ENCODE assay signal across 11 cellular contexts in the genomic region with DNA sequence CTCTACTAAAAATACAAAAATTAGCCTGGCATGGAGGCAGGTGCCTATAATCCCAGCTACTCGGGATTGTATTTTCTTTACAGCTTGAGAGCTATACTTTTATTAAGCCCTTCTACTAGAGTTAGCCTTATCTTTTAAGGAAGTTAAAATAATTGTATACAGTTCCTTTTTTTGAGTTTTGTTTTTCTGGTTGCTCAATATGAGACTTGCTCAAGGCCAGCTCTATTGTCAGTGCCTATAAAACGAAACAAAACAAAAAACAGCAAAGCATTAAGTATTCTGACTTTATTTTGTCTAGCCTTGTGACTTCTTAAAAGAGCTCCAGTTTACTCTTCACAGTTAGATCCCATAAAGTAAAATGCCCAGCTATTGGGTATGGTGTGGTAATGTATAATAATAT. TPM values are rescaled to one million over a fixed set of nuclear protein-coding genes. Genes with fewer than 3 reads are reported as not detected.
DNase-seq lines count a peak whose midpoint lies in the region; ATAC-seq and TF ChIP-seq lines count a peak whose summit lies in the region.
"Had no signal": no experiment of that assay in that cellular context is flagged by ENCODE, and none has a peak within 500 bp of the region (broad histone marks: within the 10 kb centered on the region; RNA-seq: fewer than 3 reads in every experiment).

No MANE protein-coding gene starts in this region.

- H3K4me1 ChIP-seq in lung (ENCODE audit: control insufficient read depth in 2 of 2, insufficient read depth in 2 of 2, low read length in 2 of 2): peaks cover 2 to 6% of the 10 kb centered on the region in 2 donors

- 11 to 25% methylated on average over 2 of the region's 2 CpGs for WGBS in lung, 2 donors

- H3K4me3 ChIP-seq in NB4 (ENCODE audit: low read depth, low read length): peak overlapping the region; percentile 54
- H3K4me3 ChIP-seq in lung: no peak overlapping the region
- H3K4me3 ChIP-seq in MG63: no peak overlapping the region
- H3K4me3 ChIP-seq: gastrocnemius medialis had no signal

- no peak for TF ChIP-seq CTCF in NB4 (IDR thresholded peaks at IDR 0.05; ENCODE audit: low read depth, low read length)
- no peak for TF ChIP-seq CTCF in lung (IDR thresholded peaks at IDR 0.05; ENCODE audit: control extremely low read depth, extremely low read depth)

- TF ChIP-seq POLR2A in NB4 (IDR thresholded peaks at IDR 0.05; ENCODE audit: extremely low read depth, insufficient read length): no peak

- intact Hi-C loops in head of caudate nucleus (cut with DNase I): no loop called here

- H3K36me3 ChIP-seq in lung (ENCODE audit: control insufficient read depth in 2 of 2, insufficient read depth in 2 of 2, low read length in 2 of 2) (no peaks in the 10 kb centered on the region), MG63 (no peaks in the 10 kb centered on the region; the same call in 1 of the 2 replicates)
- H3K36me3 ChIP-seq: gastrocnemius medialis had no signal

- no peak overlapping the region for H3K27ac ChIP-seq in lung (ENCODE audit: low read depth in 1 of 2, low read length in 1 of 2)
- H3K27ac ChIP-seq: gastrocnemius medialis had no signal

- ATAC-seq in GM18508 (IDR thresholded peaks at IDR 0.05; ENCODE audit: insufficient read depth, unreplicated experiment): peak; percentile 79
- peak; percentile 84 for ATAC-seq in HG02642 (IDR thresholded peaks at IDR 0.05; ENCODE audit: poor library complexity, unreplicated experiment)
- ATAC-seq in lung (ENCODE audit: insufficient read depth, low FRiP score): peak; percentile 87
- ATAC-seq: gastrocnemius medialis had no signal

- no peaks in the 10 kb centered on the region for H3K9me3 ChIP-seq in lung (ENCODE audit: control insufficient read depth in 2 of 2, insufficient read depth in 1 of 2, low read length in 1 of 2)
- H3K9me3 ChIP-seq in MG63: no peaks in the 10 kb centered on the region
- H3K9me3 ChIP-seq: gastrocnemius medialis had no signal

- H3K27me3 ChIP-seq in lung (ENCODE audit: control insufficient read depth, insufficient read depth) (no peaks in the 10 kb centered on the region), MG63 (no peaks in the 10 kb centered on the region)
- H3K27me3 ChIP-seq: gastrocnemius medialis had no signal

- DNase-seq in NB4 (ENCODE audit: low read depth) (peak; percentile 76), lung (ENCODE audit: low spot score) (no peak), head of caudate nucleus (no peak), HUDEP-2 (lab: John Stamatoyannopoulos, UW; ENCODE audit: unreplicated experiment in 76 of 76) (no peak), MG63 (no peak), NCI-H1436 treated with DMSO at 0.1 percent for 48 hours (lab: John Stamatoyannopoulos, UW) (no peak)
- DNase-seq: activated CD8-positive, alpha-beta memory T cell treated with anti-CD3 and anti-CD28 coated beads, Interleukin-2, amount 50 U/mL, for 48 hours; gastrocnemius medialis; NCI-H2029 had no signal

RNA-seq across cellular contexts. Expression of a gene that starts 17.2 kb away (rescaled TPM):
- total RNA-seq in lung: 100 to 1,000 TPM in 1 of 2 donors, 10 to 100 TPM in 1; 33.8 to 130 TPM
- polyA plus RNA-seq in lung: 10 to 100 TPM in 1 of 2 donors, 1 to 10 TPM in 1; 9.5 to 15.7 TPM
- total RNA-seq in MG63 (2014; rRNA removed; shearing (Covaris generic); ENCODE audit: low replicate concordance): 16.5 and 18.0 TPM in 2 replicates
